ENCODE assay signal across 1 cellular context in the genomic region with DNA sequence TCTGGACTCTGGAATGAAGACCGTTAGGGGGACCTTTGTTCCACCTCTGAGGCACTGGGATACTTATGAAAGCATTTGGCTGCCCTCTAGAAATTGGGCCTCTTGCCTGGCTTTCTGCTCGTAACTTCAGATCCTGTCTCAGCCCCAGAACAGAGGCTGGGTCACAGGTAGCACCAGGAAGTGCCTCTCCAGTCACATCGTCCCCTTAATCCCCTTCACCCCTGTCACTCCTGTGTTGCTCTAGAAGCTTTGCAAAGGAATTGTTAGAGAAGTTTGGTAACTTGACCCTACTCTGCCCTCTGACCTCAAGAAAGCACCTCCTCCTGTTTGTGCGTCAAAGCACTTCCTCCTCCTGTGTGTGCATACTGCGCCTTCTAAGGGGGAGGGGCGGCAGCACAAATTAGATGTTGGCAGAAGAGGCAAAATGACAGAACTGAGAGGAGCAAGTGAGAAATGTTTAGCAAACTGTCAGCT.
TF ChIP-seq lines count a peak whose summit lies in the region.

No MANE protein-coding gene starts in this region.

TF ChIP-seq in K562, 482 proteins besides CTCF, POLR2A, EP300 and RAD21 (continued from another document and continues in another):
- TF ChIP-seq, protein P1, sequence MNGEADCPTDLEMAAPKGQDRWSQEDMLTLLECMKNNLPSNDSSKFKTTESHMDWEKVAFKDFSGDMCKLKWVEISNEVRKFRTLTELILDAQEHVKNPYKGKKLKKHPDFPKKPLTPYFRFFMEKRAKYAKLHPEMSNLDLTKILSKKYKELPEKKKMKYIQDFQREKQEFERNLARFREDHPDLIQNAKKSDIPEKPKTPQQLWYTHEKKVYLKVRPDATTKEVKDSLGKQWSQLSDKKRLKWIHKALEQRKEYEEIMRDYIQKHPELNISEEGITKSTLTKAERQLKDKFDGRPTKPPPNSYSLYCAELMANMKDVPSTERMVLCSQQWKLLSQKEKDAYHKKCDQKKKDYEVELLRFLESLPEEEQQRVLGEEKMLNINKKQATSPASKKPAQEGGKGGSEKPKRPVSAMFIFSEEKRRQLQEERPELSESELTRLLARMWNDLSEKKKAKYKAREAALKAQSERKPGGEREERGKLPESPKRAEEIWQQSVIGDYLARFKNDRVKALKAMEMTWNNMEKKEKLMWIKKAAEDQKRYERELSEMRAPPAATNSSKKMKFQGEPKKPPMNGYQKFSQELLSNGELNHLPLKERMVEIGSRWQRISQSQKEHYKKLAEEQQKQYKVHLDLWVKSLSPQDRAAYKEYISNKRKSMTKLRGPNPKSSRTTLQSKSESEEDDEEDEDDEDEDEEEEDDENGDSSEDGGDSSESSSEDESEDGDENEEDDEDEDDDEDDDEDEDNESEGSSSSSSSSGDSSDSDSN (IDR thresholded peaks at IDR 0.05; ENCODE audit: borderline replicate concordance in 1 of 2, low read depth in 2 of 2, low read length in 2 of 2) = no peak
- TF ChIP-seq MYBL2 (IDR thresholded peaks at IDR 0.05; ENCODE audit: low read depth) = no peak
- no peak for TF ChIP-seq MYBL2 (CRISPR knock-in tag; IDR thresholded peaks at IDR 0.05; ENCODE audit: borderline replicate concordance)
- no peak for TF ChIP-seq DDX20 (tag; IDR thresholded peaks at IDR 0.05; ENCODE audit: low read depth)
- TF ChIP-seq KLF6 (CRISPR knock-in tag; IDR thresholded peaks at IDR 0.05; ENCODE audit: borderline replicate concordance) = no peak
- TF ChIP-seq ZNF24 (IDR thresholded peaks at IDR 0.05) = no peak
- TF ChIP-seq ARNT (IDR thresholded peaks at IDR 0.05) = peak in 1 of 2 experiments; percentile 33; a peak in 1 of 4 replicates
- no peak for TF ChIP-seq HIVEP1 (CRISPR knock-in tag; IDR thresholded peaks at IDR 0.05)
- TF ChIP-seq, protein P2, sequence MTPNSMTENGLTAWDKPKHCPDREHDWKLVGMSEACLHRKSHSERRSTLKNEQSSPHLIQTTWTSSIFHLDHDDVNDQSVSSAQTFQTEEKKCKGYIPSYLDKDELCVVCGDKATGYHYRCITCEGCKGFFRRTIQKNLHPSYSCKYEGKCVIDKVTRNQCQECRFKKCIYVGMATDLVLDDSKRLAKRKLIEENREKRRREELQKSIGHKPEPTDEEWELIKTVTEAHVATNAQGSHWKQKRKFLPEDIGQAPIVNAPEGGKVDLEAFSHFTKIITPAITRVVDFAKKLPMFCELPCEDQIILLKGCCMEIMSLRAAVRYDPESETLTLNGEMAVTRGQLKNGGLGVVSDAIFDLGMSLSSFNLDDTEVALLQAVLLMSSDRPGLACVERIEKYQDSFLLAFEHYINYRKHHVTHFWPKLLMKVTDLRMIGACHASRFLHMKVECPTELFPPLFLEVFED (CRISPR knock-in tag; conservative IDR thresholded peaks at IDR 0.05) = no peak; the same call in 1 of the 2 replicates
- TF ChIP-seq SMARCA5 (IDR thresholded peaks at IDR 0.05) = no peak
- TF ChIP-seq, protein P3, sequence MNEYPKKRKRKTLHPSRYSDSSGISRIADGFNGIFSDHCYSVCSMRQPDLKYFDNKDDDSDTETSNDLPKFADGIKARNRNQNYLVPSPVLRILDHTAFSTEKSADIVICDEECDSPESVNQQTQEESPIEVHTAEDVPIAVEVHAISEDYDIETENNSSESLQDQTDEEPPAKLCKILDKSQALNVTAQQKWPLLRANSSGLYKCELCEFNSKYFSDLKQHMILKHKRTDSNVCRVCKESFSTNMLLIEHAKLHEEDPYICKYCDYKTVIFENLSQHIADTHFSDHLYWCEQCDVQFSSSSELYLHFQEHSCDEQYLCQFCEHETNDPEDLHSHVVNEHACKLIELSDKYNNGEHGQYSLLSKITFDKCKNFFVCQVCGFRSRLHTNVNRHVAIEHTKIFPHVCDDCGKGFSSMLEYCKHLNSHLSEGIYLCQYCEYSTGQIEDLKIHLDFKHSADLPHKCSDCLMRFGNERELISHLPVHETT (CRISPR knock-in tag; conservative IDR thresholded peaks at IDR 0.05 in 1 of 2, IDR thresholded peaks at IDR 0.05 in 1 of 2) = no peak
- TF ChIP-seq, protein P4, sequence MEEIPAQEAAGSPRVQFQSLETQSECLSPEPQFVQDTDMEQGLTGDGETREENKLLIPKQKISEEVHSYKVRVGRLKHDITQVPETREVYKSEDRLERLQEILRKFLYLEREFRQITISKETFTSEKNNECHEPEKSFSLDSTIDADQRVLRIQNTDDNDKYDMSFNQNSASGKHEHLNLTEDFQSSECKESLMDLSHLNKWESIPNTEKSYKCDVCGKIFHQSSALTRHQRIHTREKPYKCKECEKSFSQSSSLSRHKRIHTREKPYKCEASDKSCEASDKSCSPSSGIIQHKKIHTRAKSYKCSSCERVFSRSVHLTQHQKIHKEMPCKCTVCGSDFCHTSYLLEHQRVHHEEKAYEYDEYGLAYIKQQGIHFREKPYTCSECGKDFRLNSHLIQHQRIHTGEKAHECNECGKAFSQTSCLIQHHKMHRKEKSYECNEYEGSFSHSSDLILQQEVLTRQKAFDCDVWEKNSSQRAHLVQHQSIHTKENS (CRISPR knock-in tag; IDR thresholded peaks at IDR 0.05) = no peak
- TF ChIP-seq, protein P5, sequence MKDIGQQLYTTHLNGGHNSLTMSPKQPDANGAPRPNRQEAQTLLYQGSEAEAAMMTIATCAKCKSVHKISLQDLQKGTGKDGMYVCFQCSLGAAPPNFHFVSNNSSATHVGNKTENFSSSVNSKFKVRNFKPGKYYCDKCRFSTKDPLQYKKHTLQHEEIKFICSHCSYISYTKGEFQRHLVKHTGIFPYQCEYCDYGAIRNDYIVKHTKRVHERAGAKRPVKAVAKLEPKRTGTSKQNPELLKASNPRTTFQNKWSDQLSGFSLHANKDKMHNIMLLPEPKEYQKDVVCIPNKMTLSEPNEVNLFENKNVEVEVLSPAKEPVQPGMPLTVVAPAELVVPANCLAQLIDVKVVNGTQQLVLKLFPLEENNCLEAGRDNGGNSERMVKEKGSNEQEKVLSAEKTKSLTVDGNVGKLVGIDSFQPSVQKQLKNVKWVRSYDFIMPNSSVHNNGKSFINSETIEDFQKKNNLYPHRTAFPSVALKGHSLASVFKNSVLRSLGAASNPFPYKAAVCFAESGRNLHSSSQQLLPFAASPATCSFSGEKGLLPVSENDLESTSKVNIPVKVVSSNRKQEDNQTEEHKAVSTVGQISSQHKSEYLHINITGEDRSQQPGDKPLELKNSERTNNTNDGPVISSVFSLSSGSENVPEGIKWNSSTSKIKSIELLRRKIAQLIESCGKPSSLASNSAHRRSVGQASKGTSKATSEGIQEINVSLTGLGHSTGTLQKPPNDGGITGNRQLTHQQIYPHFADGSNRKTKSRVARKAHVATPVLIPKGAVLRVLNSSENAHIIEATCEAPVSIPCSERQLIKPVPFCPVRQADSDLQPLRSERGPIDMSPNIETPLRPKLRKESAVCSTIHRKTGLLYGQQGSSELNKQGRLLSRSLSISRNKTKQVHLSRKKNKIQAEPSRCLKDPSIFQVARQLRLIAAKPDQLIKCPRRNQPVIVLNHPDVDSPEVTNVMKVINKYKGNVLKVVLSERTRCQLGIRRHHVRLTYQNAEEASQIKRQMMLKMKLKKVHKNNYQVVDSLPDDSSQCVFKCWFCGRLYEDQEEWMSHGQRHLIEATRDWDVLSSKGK (CRISPR knock-in tag; IDR thresholded peaks at IDR 0.05) = no peak
- no peak for TF ChIP-seq TBL1XR1 (IDR thresholded peaks at IDR 0.05; ENCODE audit: low read length in 2 of 2)
- no peak for TF ChIP-seq RAD51 (IDR thresholded peaks at IDR 0.05; ENCODE audit: borderline replicate concordance, low read depth)
- no peak for TF ChIP-seq SAP30 (IDR thresholded peaks at IDR 0.05; ENCODE audit: borderline replicate concordance, insufficient read depth, low read depth, low read length, poor library complexity, severe bottlenecking)
- TF ChIP-seq KLF10 (CRISPR knock-in tag; IDR thresholded peaks at IDR 0.05) = no peak
- TF ChIP-seq CTBP1 (IDR thresholded peaks at IDR 0.05; ENCODE audit: borderline replicate concordance) = peak; percentile 52
- 0 out of 2 replicates have a peak, but pooled peaks have one; percentile 14 for TF ChIP-seq BHLHE40 (IDR thresholded peaks at IDR 0.05; ENCODE audit: low read length)
- no peak for TF ChIP-seq BACH1 (tag; IDR thresholded peaks at IDR 0.05)
- TF ChIP-seq FOXK2 (conservative IDR thresholded peaks at IDR 0.05 in 1 of 2, IDR thresholded peaks at IDR 0.05 in 1 of 2; ENCODE audit: low read depth in 2 of 2) = 0 out of 4 replicates have a peak, but pooled peaks of 1 of the 2 experiments have one; percentile 38
- no peak for TF ChIP-seq E2F3 (CRISPR knock-in tag; IDR thresholded peaks at IDR 0.05)
- no peak for TF ChIP-seq EWSR1 (IDR thresholded peaks at IDR 0.05; ENCODE audit: borderline replicate concordance, low read depth, partially characterized antibody)
- TF ChIP-seq CSDE1 (IDR thresholded peaks at IDR 0.05) = no peak
- TF ChIP-seq NFXL1 (CRISPR knock-in tag; IDR thresholded peaks at IDR 0.05) = no peak
- no peak for TF ChIP-seq KHSRP (IDR thresholded peaks at IDR 0.05)
- TF ChIP-seq, protein P6, sequence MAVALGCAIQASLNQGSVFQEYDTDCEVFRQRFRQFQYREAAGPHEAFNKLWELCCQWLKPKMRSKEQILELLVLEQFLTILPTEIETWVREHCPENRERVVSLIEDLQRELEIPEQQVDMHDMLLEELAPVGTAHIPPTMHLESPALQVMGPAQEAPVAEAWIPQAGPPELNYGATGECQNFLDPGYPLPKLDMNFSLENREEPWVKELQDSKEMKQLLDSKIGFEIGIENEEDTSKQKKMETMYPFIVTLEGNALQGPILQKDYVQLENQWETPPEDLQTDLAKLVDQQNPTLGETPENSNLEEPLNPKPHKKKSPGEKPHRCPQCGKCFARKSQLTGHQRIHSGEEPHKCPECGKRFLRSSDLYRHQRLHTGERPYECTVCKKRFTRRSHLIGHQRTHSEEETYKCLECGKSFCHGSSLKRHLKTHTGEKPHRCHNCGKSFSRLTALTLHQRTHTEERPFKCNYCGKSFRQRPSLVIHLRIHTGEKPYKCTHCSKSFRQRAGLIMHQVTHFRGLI (CRISPR knock-in tag; IDR thresholded peaks at IDR 0.05) = no peak
- peak; percentile 67; the same call in 1 of the 2 replicates for TF ChIP-seq LEF1 (IDR thresholded peaks at IDR 0.05)
- TF ChIP-seq NR2C2 (CRISPR knock-in tag; IDR thresholded peaks at IDR 0.05) = peak; percentile 95
- TF ChIP-seq NR2C2 (tag; IDR thresholded peaks at IDR 0.05) = peak; percentile 96
- no peak for TF ChIP-seq NEUROD1 (IDR thresholded peaks at IDR 0.05; ENCODE audit: borderline replicate concordance, low read depth, low read length, partially characterized antibody)
- no peak for TF ChIP-seq TEAD4 (IDR thresholded peaks at IDR 0.05; ENCODE audit: low read length)
- no peak for TF ChIP-seq TEAD4 (CRISPR knock-in tag; IDR thresholded peaks at IDR 0.05; ENCODE audit: borderline replicate concordance)
- no peak for TF ChIP-seq HOXB6 (CRISPR knock-in tag; IDR thresholded peaks at IDR 0.05; ENCODE audit: borderline replicate concordance)
- no peak for TF ChIP-seq POLR2AphosphoS5 (IDR thresholded peaks at IDR 0.05; ENCODE audit: control insufficient read depth, insufficient read depth, low read depth, low read length)
- TF ChIP-seq ZNF282 (CRISPR knock-in tag; IDR thresholded peaks at IDR 0.05) = no peak
- TF ChIP-seq CBX3 (IDR thresholded peaks at IDR 0.05; ENCODE audit: borderline replicate concordance in 1 of 2, low read length in 2 of 2) = peak in 1 of 2 experiments; percentile 42; a peak in 1 of 3 replicates
- no peak for TF ChIP-seq EP400 (IDR thresholded peaks at IDR 0.05)
- TF ChIP-seq ZNF263 (CRISPR knock-in tag; IDR thresholded peaks at IDR 0.05; ENCODE audit: borderline replicate concordance) = no peak
- TF ChIP-seq, protein P7, sequence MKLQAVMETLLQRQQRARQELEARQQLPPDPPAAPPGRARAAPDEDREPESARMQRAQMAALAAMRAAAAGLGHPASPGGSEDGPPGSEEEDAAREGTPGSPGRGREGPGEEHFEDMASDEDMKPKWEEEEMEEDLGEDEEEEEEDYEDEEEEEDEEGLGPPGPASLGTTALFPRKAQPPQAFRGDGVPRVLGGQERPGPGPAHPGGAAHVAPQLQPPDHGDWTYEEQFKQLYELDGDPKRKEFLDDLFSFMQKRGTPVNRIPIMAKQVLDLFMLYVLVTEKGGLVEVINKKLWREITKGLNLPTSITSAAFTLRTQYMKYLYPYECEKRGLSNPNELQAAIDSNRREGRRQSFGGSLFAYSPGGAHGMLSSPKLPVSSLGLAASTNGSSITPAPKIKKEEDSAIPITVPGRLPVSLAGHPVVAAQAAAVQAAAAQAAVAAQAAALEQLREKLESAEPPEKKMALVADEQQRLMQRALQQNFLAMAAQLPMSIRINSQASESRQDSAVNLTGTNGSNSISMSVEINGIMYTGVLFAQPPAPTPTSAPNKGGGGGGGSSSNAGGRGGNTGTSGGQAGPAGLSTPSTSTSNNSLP (IDR thresholded peaks at IDR 0.05; ENCODE audit: borderline replicate concordance, low read depth, low read length) = no peak
- no peak for TF ChIP-seq MEF2D (tag; conservative IDR thresholded peaks at IDR 0.05; ENCODE audit: low read depth)
- TF ChIP-seq POLR2H (tag; IDR thresholded peaks at IDR 0.05; ENCODE audit: low read depth) = no peak
- TF ChIP-seq NCOA4 (IDR thresholded peaks at IDR 0.05; ENCODE audit: partially characterized antibody) = no peak
- TF ChIP-seq, protein P8, sequence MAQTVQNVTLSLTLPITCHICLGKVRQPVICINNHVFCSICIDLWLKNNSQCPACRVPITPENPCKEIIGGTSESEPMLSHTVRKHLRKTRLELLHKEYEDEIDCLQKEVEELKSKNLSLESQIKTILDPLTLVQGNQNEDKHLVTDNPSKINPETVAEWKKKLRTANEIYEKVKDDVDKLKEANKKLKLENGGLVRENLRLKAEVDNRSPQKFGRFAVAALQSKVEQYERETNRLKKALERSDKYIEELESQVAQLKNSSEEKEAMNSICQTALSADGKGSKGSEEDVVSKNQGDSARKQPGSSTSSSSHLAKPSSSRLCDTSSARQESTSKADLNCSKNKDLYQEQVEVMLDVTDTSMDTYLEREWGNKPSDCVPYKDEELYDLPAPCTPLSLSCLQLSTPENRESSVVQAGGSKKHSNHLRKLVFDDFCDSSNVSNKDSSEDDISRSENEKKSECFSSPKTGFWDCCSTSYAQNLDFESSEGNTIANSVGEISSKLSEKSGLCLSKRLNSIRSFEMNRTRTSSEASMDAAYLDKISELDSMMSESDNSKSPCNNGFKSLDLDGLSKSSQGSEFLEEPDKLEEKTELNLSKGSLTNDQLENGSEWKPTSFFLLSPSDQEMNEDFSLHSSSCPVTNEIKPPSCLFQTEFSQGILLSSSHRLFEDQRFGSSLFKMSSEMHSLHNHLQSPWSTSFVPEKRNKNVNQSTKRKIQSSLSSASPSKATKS (CRISPR knock-in tag; IDR thresholded peaks at IDR 0.05) = no peak
- no peak for TF ChIP-seq PTRF (tag; IDR thresholded peaks at IDR 0.05)
- 0 out of 2 replicates have a peak, but pooled peaks have one; percentile 42 for TF ChIP-seq ATF7 (IDR thresholded peaks at IDR 0.05)
- TF ChIP-seq HNRNPH1 (optimal IDR thresholded peaks at IDR 0.05; ENCODE audit: low read depth, low read length) = no peak
